ENCODE assay signal across 21 cellular contexts in the genomic region with DNA sequence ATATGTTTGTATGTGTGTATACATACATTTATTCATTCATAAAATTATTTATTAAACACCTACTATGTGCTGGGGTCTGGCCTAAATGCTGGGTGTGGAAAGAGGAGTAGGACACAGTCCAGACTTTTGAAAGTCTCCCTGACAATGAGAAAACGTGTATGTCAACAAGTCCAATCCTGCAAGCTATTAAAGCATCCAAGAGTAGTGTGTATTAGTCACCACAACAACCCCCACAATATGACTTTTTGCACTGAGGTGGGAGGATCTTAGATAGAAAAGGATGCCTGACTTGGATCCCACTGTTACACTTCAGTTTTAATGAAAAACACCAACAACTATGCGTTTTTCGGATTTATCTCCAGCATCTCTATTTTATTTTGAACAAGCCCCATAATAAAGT.
"Had no signal": no experiment of that assay in that cellular context is flagged by ENCODE, and none has a peak within 500 bp of the region (broad histone marks: within the 10 kb centered on the region; RNA-seq: fewer than 3 reads in every experiment).

No MANE protein-coding gene starts in this region.

- FAIRE-seq: urothelium cell line had no signal

- H3K4me1 ChIP-seq: lower lobe of right lung, tibial nerve had no signal

- H3K4me3 Mint-ChIP-seq: activated CD4-positive, alpha-beta memory T cell treated with anti-CD3 and anti-CD28 coated beads, Interleukin-2, amount 10 ng/mL, durations not matched to agents 7 days and 5 days; activated CD8-positive, alpha-beta memory T cell treated with anti-CD3 and anti-CD28 coated beads, Interleukin-2, amount 10 ng/mL, durations not matched to agents 7 days and 5 days; activated naive CD8-positive, alpha-beta T cell treated with anti-CD3 and anti-CD28 coated beads, Interleukin-2, amount 10 ng/mL, durations not matched to agents 7 days and 5 days; activated T-helper 17 cell treated with anti-CD3 and anti-CD28 coated beads, Interleukin-2, amount 50 U/mL, for 72 hours; mesothelial cell of epicardium; T-cell had no signal

- H3K27ac ChIP-seq: lower lobe of right lung, tibial nerve had no signal

- H3K27me3 ChIP-seq: tibial nerve had no signal

- H3K36me3 ChIP-seq: lower lobe of right lung, tibial nerve had no signal

- H3K9me3 ChIP-seq: tibial nerve had no signal

- H3K27me3 Mint-ChIP-seq: activated CD4-positive, alpha-beta memory T cell treated with anti-CD3 and anti-CD28 coated beads, Interleukin-2, amount 10 ng/mL, durations not matched to agents 7 days and 5 days; activated CD8-positive, alpha-beta memory T cell treated with anti-CD3 and anti-CD28 coated beads, Interleukin-2, amount 10 ng/mL, durations not matched to agents 7 days and 5 days; activated naive CD8-positive, alpha-beta T cell treated with anti-CD3 and anti-CD28 coated beads, Interleukin-2, amount 10 ng/mL, durations not matched to agents 7 days and 5 days had no signal

- DNase-seq: activated CD4-positive, alpha-beta memory T cell treated with anti-CD3 and anti-CD28 coated beads, Interleukin-2, amount 10 ng/mL, durations not matched to agents 7 days and 5 days; activated CD4-positive, alpha-beta T cell treated with anti-CD3 and anti-CD28 coated beads for 48 hours; activated CD4-positive, CD25-positive, alpha-beta regulatory T cell; activated CD8-positive, alpha-beta memory T cell treated with anti-CD3 and anti-CD28 coated beads, Interleukin-2, amount 10 ng/mL, durations not matched to agents 7 days and 5 days; activated naive CD4-positive, alpha-beta T cell; activated naive CD8-positive, alpha-beta T cell treated with anti-CD3 and anti-CD28 coated beads, Interleukin-2, amount 10 ng/mL, durations not matched to agents 7 days and 5 days; amygdala; cerebellar nuclear complex; effector CD4-positive, alpha-beta T cell; foreskin fibroblast; hippocampal formation; islet precursor cell; lower lobe of right lung; occipital lobe; posterior cingulate gyrus; stimulated activated naive CD8-positive, alpha-beta T cell treated with anti-CD3 and anti-CD28 coated beads, Interleukin-15, Interleukin-2, amounts not matched to agents 100 U/mL and 50 U/mL, for 24 hours; T-cell had no signal

- H3K27ac Mint-ChIP-seq: activated CD4-positive, alpha-beta memory T cell treated with anti-CD3 and anti-CD28 coated beads, Interleukin-2, amount 10 ng/mL, durations not matched to agents 7 days and 5 days; activated CD8-positive, alpha-beta memory T cell treated with anti-CD3 and anti-CD28 coated beads, Interleukin-2, amount 10 ng/mL, durations not matched to agents 7 days and 5 days; activated naive CD8-positive, alpha-beta T cell treated with anti-CD3 and anti-CD28 coated beads, Interleukin-2, amount 10 ng/mL, durations not matched to agents 7 days and 5 days; activated T-helper 17 cell treated with anti-CD3 and anti-CD28 coated beads, Interleukin-2, amount 50 U/mL, for 72 hours; mesothelial cell of epicardium; T-cell had no signal

- H3K4me1 Mint-ChIP-seq: activated CD4-positive, alpha-beta memory T cell treated with anti-CD3 and anti-CD28 coated beads, Interleukin-2, amount 10 ng/mL, durations not matched to agents 7 days and 5 days; activated CD8-positive, alpha-beta memory T cell treated with anti-CD3 and anti-CD28 coated beads, Interleukin-2, amount 10 ng/mL, durations not matched to agents 7 days and 5 days; activated naive CD8-positive, alpha-beta T cell treated with anti-CD3 and anti-CD28 coated beads, Interleukin-2, amount 10 ng/mL, durations not matched to agents 7 days and 5 days; activated T-helper 17 cell treated with anti-CD3 and anti-CD28 coated beads, Interleukin-2, amount 50 U/mL, for 72 hours; T-cell had no signal

- H3K36me3 Mint-ChIP-seq: activated CD8-positive, alpha-beta memory T cell treated with anti-CD3 and anti-CD28 coated beads, Interleukin-2, amount 10 ng/mL, durations not matched to agents 7 days and 5 days; activated naive CD8-positive, alpha-beta T cell treated with anti-CD3 and anti-CD28 coated beads, Interleukin-2, amount 10 ng/mL, durations not matched to agents 7 days and 5 days; T-cell had no signal

- ATAC-seq: activated CD8-positive, alpha-beta memory T cell treated with anti-CD3 and anti-CD28 coated beads, Interleukin-2, amount 10 ng/mL, durations not matched to agents 7 days and 5 days; activated T-helper 17 cell treated with anti-CD3 and anti-CD28 coated beads, Interleukin-2, amount 50 U/mL, for 72 hours; lower lobe of right lung; stimulated activated naive CD8-positive, alpha-beta T cell treated with anti-CD3 and anti-CD28 coated beads, Interleukin-15, Interleukin-2, amounts not matched to agents 100 U/mL and 50 U/mL, for 24 hours; T-cell had no signal

- H3K4me3 ChIP-seq: lower lobe of right lung, tibial nerve had no signal
